Comparison of ENCODE assay signal across 2 cellular contexts in the genomic region with DNA sequence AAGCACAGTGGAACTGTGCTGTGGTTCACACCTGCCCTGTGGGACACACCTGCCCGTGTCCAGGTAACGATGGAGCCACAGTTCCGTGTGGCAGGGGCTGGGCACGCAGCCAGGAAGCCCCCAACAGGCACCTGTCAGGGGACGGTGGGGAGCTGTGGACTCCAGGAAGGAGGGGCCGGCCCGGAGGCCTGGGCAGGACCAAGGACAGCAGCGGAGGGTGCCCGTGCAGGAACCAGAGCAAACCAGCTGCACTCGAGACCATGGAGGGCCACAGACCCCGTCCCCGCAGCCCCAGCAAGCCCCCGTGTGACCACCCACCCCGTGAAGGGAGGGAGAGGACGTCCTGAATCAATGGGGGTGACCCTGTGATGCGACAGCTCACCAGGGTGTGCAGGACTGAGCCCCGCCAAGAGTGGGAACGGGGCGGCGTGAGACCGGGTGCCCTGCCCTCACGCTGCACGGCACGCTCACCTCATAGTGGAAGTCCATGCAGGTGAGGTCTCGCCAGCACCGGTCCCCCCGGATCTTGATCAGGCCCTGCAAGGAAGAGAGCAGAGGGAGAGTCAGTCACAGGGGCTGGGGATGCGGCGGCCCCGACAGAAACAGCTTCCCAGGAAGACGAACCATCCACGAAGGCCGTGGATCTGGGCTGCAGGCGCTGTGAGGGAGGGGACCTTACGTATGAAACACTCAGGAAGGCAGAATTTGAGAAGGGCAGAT.
A peak's percentile ranks its signal among the peaks of the same experiment; 100 is the strongest.
TF ChIP-seq lines count a peak whose summit lies in the region.

No MANE protein-coding gene starts in this region.

TF ChIP-seq in SK-N-SH, 30 proteins besides CTCF, POLR2A, EP300 and RAD21:
- TF ChIP-seq, protein P1, sequence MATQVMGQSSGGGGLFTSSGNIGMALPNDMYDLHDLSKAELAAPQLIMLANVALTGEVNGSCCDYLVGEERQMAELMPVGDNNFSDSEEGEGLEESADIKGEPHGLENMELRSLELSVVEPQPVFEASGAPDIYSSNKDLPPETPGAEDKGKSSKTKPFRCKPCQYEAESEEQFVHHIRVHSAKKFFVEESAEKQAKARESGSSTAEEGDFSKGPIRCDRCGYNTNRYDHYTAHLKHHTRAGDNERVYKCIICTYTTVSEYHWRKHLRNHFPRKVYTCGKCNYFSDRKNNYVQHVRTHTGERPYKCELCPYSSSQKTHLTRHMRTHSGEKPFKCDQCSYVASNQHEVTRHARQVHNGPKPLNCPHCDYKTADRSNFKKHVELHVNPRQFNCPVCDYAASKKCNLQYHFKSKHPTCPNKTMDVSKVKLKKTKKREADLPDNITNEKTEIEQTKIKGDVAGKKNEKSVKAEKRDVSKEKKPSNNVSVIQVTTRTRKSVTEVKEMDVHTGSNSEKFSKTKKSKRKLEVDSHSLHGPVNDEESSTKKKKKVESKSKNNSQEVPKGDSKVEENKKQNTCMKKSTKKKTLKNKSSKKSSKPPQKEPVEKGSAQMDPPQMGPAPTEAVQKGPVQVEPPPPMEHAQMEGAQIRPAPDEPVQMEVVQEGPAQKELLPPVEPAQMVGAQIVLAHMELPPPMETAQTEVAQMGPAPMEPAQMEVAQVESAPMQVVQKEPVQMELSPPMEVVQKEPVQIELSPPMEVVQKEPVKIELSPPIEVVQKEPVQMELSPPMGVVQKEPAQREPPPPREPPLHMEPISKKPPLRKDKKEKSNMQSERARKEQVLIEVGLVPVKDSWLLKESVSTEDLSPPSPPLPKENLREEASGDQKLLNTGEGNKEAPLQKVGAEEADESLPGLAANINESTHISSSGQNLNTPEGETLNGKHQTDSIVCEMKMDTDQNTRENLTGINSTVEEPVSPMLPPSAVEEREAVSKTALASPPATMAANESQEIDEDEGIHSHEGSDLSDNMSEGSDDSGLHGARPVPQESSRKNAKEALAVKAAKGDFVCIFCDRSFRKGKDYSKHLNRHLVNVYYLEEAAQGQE (IDR thresholded peaks at IDR 0.05; ENCODE audit: low read depth, low read length) = peak; percentile 92
- TF ChIP-seq GABPA (IDR thresholded peaks at IDR 0.05; ENCODE audit: low read depth) (no peak), CHD2 (IDR thresholded peaks at IDR 0.05; ENCODE audit: low read length, partially characterized antibody) (no peak)
- TF ChIP-seq, protein P2, sequence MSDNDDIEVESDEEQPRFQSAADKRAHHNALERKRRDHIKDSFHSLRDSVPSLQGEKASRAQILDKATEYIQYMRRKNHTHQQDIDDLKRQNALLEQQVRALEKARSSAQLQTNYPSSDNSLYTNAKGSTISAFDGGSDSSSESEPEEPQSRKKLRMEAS (IDR thresholded peaks at IDR 0.05; ENCODE audit: low read depth) = no peak
- TF ChIP-seq, protein P3, sequence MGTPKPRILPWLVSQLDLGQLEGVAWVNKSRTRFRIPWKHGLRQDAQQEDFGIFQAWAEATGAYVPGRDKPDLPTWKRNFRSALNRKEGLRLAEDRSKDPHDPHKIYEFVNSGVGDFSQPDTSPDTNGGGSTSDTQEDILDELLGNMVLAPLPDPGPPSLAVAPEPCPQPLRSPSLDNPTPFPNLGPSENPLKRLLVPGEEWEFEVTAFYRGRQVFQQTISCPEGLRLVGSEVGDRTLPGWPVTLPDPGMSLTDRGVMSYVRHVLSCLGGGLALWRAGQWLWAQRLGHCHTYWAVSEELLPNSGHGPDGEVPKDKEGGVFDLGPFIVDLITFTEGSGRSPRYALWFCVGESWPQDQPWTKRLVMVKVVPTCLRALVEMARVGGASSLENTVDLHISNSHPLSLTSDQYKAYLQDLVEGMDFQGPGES (IDR thresholded peaks at IDR 0.05; ENCODE audit: low read depth, low read length) = no peak
TF ChIP-seq in SK-N-SH: peak in this region for 1.

TF ChIP-seq in SK-N-SH treated with all-trans-retinoic acid at 6 μM for 48 hours, 23 proteins besides CTCF, POLR2A, EP300 and RAD21 (continued from another document):
- TF ChIP-seq, protein P4, sequence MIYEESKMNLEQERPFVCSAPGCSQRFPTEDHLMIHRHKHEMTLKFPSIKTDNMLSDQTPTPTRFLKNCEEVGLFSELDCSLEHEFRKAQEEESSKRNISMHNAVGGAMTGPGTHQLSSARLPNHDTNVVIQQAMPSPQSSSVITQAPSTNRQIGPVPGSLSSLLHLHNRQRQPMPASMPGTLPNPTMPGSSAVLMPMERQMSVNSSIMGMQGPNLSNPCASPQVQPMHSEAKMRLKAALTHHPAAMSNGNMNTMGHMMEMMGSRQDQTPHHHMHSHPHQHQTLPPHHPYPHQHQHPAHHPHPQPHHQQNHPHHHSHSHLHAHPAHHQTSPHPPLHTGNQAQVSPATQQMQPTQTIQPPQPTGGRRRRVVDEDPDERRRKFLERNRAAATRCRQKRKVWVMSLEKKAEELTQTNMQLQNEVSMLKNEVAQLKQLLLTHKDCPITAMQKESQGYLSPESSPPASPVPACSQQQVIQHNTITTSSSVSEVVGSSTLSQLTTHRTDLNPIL (CRISPR knock-in tag; IDR thresholded peaks at IDR 0.05; ENCODE audit: low read depth) = no peak
- TF ChIP-seq ZFP3 (CRISPR knock-in tag; IDR thresholded peaks at IDR 0.05) (no peak), SNAI2 (CRISPR knock-in tag; IDR thresholded peaks at IDR 0.05) (no peak), ZFP30 (CRISPR knock-in tag; IDR thresholded peaks at IDR 0.05) (no peak), ZNF8 (CRISPR knock-in tag; IDR thresholded peaks at IDR 0.05) (no peak), ZNF565 (CRISPR knock-in tag; conservative IDR thresholded peaks at IDR 0.05; ENCODE audit: low read depth) (no peak)
- TF ChIP-seq, protein P5, sequence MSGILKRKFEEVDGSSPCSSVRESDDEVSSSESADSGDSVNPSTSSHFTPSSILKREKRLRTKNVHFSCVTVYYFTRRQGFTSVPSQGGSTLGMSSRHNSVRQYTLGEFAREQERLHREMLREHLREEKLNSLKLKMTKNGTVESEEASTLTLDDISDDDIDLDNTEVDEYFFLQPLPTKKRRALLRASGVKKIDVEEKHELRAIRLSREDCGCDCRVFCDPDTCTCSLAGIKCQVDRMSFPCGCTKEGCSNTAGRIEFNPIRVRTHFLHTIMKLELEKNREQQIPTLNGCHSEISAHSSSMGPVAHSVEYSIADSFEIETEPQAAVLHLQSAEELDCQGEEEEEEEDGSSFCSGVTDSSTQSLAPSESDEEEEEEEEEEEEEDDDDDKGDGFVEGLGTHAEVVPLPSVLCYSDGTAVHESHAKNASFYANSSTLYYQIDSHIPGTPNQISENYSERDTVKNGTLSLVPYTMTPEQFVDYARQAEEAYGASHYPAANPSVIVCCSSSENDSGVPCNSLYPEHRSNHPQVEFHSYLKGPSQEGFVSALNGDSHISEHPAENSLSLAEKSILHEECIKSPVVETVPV (CRISPR knock-in tag; IDR thresholded peaks at IDR 0.05) = no peak
- TF ChIP-seq, protein P6, sequence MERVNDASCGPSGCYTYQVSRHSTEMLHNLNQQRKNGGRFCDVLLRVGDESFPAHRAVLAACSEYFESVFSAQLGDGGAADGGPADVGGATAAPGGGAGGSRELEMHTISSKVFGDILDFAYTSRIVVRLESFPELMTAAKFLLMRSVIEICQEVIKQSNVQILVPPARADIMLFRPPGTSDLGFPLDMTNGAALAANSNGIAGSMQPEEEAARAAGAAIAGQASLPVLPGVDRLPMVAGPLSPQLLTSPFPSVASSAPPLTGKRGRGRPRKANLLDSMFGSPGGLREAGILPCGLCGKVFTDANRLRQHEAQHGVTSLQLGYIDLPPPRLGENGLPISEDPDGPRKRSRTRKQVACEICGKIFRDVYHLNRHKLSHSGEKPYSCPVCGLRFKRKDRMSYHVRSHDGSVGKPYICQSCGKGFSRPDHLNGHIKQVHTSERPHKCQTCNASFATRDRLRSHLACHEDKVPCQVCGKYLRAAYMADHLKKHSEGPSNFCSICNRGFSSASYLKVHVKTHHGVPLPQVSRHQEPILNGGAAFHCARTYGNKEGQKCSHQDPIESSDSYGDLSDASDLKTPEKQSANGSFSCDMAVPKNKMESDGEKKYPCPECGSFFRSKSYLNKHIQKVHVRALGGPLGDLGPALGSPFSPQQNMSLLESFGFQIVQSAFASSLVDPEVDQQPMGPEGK (CRISPR knock-in tag; IDR thresholded peaks at IDR 0.05; ENCODE audit: borderline replicate concordance) = no peak
- TF ChIP-seq, protein P7, sequence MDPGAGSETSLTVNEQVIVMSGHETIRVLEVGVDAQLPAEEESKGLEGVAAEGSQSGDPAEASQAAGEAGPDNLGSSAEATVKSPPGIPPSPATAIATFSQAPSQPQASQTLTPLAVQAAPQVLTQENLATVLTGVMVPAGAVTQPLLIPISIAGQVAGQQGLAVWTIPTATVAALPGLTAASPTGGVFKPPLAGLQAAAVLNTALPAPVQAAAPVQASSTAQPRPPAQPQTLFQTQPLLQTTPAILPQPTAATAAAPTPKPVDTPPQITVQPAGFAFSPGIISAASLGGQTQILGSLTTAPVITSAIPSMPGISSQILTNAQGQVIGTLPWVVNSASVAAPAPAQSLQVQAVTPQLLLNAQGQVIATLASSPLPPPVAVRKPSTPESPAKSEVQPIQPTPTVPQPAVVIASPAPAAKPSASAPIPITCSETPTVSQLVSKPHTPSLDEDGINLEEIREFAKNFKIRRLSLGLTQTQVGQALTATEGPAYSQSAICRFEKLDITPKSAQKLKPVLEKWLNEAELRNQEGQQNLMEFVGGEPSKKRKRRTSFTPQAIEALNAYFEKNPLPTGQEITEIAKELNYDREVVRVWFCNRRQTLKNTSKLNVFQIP (CRISPR knock-in tag; IDR thresholded peaks at IDR 0.05; ENCODE audit: borderline replicate concordance, low read depth) = no peak
